ENCODE assay signal across 8 cellular contexts in the genomic region with DNA sequence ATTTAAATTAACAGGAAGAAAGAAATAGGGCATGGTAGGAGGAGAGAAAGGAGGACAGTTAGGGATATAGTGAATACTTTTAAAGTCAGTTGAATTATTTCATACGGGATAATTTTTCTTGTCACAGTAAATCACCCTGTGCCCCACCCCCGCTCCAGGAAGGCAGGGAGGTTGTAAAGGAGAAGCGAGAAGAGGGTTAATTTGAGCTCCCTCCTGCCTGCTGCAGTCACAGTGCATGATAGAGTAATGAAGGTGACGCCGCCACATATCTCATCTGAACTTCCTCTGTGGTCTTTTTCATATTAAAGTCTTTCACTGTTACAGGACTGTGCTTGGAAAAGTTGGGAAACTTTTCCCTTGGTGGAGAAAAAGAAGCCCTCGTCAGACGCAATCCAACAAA. TPM values are rescaled to one million over a fixed set of nuclear protein-coding genes. Genes with fewer than 3 reads are reported as not detected.
DNase-seq lines count a peak whose midpoint lies in the region; ATAC-seq lines count a peak whose summit lies in the region.

No MANE protein-coding gene starts in this region.

- no peaks in the 10 kb centered on the region for H3K36me3 ChIP-seq in subcutaneous abdominal adipose tissue (ENCODE audit: control insufficient read depth in 5 of 5, insufficient read depth in 5 of 5, low read length in 5 of 5)

- peak overlapping the region; percentile 70 to 87 (median 81) for H3K9ac ChIP-seq in subcutaneous abdominal adipose tissue (ENCODE audit: low read length in 5 of 5)

- no peaks in the 10 kb centered on the region for H3K9me3 ChIP-seq in subcutaneous abdominal adipose tissue (ENCODE audit: control insufficient read depth in 5 of 5, low read length in 5 of 5)

- intact Hi-C loops in activated CD4-positive, alpha-beta T cell treated with anti-CD3 and anti-CD28 coated beads, Interleukin-2, amount 10 ng/mL, durations not matched to agents 24 days and 14 days (cut with micrococcal nuclease): loop anchor here (10.0 kb wide), 1 partner anchor 65 kb away; no protein-coding TSS in a partner anchor
- intact Hi-C loops in posterior cingulate gyrus (cut with DNase I): no loop called here

- H3K4me3 Mint-ChIP-seq in activated CD4-positive, alpha-beta T cell treated with anti-CD3 and anti-CD28 coated beads, Interleukin-2, amount 10 ng/mL, durations not matched to agents 24 days and 14 days: peak overlapping the region; percentile 94
- H3K4me3 Mint-ChIP-seq in activated naive CD8-positive, alpha-beta T cell treated with anti-CD3 and anti-CD28 coated beads for 36 hours: peak overlapping the region; percentile 84
- H3K4me3 Mint-ChIP-seq in immature natural killer cell: peak overlapping the region; percentile 92 to 99 (median 94)

- peak overlapping the region; percentile 94 for H3K27ac ChIP-seq in subcutaneous abdominal adipose tissue (ENCODE audit: low read depth, low read length)

- no peaks in the 10 kb centered on the region for H3K9me3 Mint-ChIP-seq in activated CD4-positive, alpha-beta T cell treated with anti-CD3 and anti-CD28 coated beads, Interleukin-2, amount 10 ng/mL, durations not matched to agents 24 days and 14 days
- no peaks in the 10 kb centered on the region for H3K9me3 Mint-ChIP-seq in activated naive CD8-positive, alpha-beta T cell treated with anti-CD3 and anti-CD28 coated beads for 36 hours
- no peaks in the 10 kb centered on the region for H3K9me3 Mint-ChIP-seq in immature natural killer cell

- ATAC-seq in GM18868 (IDR thresholded peaks at IDR 0.05; ENCODE audit: unreplicated experiment): no peak

- no peaks in the 10 kb centered on the region for H3K27me3 ChIP-seq in subcutaneous abdominal adipose tissue (ENCODE audit: control insufficient read depth in 5 of 5, insufficient read depth in 4 of 5, low read length in 5 of 5)

- peak; percentile 65 for DNase-seq in activated CD4-positive, alpha-beta T cell treated with anti-CD3 and anti-CD28 coated beads, Interleukin-2, amount 10 ng/mL, durations not matched to agents 24 days and 14 days
- DNase-seq in activated CD4-positive, alpha-beta T cell treated with anti-CD3 and anti-CD28 coated beads, Interleukin-2, amount 50 U/mL, for 1 hour: no peak
- no peak for DNase-seq in activated naive CD8-positive, alpha-beta T cell treated with anti-CD3 and anti-CD28 coated beads for 36 hours
- DNase-seq in immature natural killer cell (peak in 1 of 3 donors; percentile 1), posterior cingulate gyrus (no peak), NCI-H2029 (lab: John Stamatoyannopoulos, UW) (no peak)

- H3K27me3 Mint-ChIP-seq in activated CD4-positive, alpha-beta T cell treated with anti-CD3 and anti-CD28 coated beads, Interleukin-2, amount 10 ng/mL, durations not matched to agents 24 days and 14 days: peaks cover 46% of the 10 kb centered on the region
- H3K27me3 Mint-ChIP-seq in activated naive CD8-positive, alpha-beta T cell treated with anti-CD3 and anti-CD28 coated beads for 36 hours: no peaks in the 10 kb centered on the region
- peaks cover 9 to 14% (median 13%) of the 10 kb centered on the region in 3 donors for H3K27me3 Mint-ChIP-seq in immature natural killer cell (ENCODE audit: low read depth in 3 of 3)

- H3K4me3 ChIP-seq in subcutaneous abdominal adipose tissue (ENCODE audit: low read depth in 1 of 5, low read length in 5 of 5): peak overlapping the region; percentile 78 to 99 (median 94)

- peaks cover 0 to 47% (median 36%) of the 10 kb centered on the region in 5 donors for H3K4me1 ChIP-seq in subcutaneous abdominal adipose tissue (ENCODE audit: control insufficient read depth in 5 of 5, insufficient read depth in 5 of 5, low read length in 5 of 5)

- H3K4me1 Mint-ChIP-seq in activated CD4-positive, alpha-beta T cell treated with anti-CD3 and anti-CD28 coated beads, Interleukin-2, amount 10 ng/mL, durations not matched to agents 24 days and 14 days: peaks cover 27% of the 10 kb centered on the region
- peaks cover 28% of the 10 kb centered on the region for H3K4me1 Mint-ChIP-seq in activated naive CD8-positive, alpha-beta T cell treated with anti-CD3 and anti-CD28 coated beads for 36 hours
- peaks cover 32 to 34% of the 10 kb centered on the region in 2 donors for H3K4me1 Mint-ChIP-seq in immature natural killer cell

- H3K27ac Mint-ChIP-seq in activated CD4-positive, alpha-beta T cell treated with anti-CD3 and anti-CD28 coated beads, Interleukin-2, amount 10 ng/mL, durations not matched to agents 24 days and 14 days: peak overlapping the region; percentile 31
- H3K27ac Mint-ChIP-seq in activated naive CD8-positive, alpha-beta T cell treated with anti-CD3 and anti-CD28 coated beads for 36 hours: peak overlapping the region; percentile 80
- peak overlapping the region; percentile 53 to 91 (median 80) for H3K27ac Mint-ChIP-seq in immature natural killer cell

- H3K36me3 Mint-ChIP-seq in activated CD4-positive, alpha-beta T cell treated with anti-CD3 and anti-CD28 coated beads, Interleukin-2, amount 10 ng/mL, durations not matched to agents 24 days and 14 days (ENCODE audit: low read depth): no peaks in the 10 kb centered on the region
- no peaks in the 10 kb centered on the region for H3K36me3 Mint-ChIP-seq in activated naive CD8-positive, alpha-beta T cell treated with anti-CD3 and anti-CD28 coated beads for 36 hours
- no peaks in the 10 kb centered on the region for H3K36me3 Mint-ChIP-seq in immature natural killer cell

RNA-seq across cellular contexts. Expression of a gene that starts 0.9 kb away (rescaled TPM):
- 1.6 and 1.9 TPM in 2 replicates for total RNA-seq in activated CD4-positive, alpha-beta T cell treated with anti-CD3 and anti-CD28 coated beads, Interleukin-2, amount 10 ng/mL, durations not matched to agents 24 days and 14 days
- 1 to 10 TPM; 5.3 to 5.5 TPM for total RNA-seq in activated naive CD8-positive, alpha-beta T cell treated with anti-CD3 and anti-CD28 coated beads for 36 hours
- 10 to 100 TPM in 1 of 3 donors, 1 to 10 TPM in 2; 5.7 to 17.2 (median 7.3) TPM for polyA plus RNA-seq in immature natural killer cell
